Comparison of ENCODE assay signal across 1 cellular context in the genomic region with DNA sequence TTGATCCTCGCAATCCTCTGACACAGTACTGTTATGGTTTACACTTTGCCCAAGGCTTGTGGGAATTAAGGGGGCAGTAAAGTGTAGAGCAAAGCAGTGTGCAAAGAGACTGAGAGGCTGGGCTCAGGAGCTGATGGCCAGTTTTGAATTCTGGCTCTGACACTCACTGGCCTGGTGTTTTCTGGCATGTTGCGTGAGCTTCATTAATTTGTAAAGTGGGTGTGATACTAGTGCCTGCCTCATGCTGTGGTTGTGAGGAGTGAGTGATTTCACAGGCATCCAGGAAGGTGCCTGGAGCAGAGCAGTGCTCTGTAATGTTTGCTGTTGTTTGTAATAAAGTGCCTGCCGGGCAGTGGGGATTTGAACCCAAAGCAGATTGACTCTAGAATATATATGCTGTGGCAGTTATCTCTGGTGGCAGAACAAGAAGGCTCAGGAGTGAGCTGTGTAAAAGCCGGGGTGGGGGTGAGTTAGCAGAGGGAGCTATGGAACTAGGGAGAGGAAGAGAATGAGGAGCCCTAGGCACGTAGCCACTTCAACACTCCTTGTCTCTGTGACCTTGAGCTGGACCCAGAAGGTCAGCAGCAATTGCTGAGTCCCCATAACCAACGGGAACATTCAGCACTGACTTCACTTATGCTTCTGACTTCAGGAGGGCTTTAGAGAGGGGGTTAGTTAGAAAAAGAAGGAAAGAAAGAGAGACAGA.
TF ChIP-seq lines count a peak whose summit lies in the region.

No MANE protein-coding gene starts in this region.

TF ChIP-seq in HepG2, 621 proteins besides CTCF, POLR2A, EP300 and RAD21 (continued from another document):
- TF ChIP-seq, protein P1, sequence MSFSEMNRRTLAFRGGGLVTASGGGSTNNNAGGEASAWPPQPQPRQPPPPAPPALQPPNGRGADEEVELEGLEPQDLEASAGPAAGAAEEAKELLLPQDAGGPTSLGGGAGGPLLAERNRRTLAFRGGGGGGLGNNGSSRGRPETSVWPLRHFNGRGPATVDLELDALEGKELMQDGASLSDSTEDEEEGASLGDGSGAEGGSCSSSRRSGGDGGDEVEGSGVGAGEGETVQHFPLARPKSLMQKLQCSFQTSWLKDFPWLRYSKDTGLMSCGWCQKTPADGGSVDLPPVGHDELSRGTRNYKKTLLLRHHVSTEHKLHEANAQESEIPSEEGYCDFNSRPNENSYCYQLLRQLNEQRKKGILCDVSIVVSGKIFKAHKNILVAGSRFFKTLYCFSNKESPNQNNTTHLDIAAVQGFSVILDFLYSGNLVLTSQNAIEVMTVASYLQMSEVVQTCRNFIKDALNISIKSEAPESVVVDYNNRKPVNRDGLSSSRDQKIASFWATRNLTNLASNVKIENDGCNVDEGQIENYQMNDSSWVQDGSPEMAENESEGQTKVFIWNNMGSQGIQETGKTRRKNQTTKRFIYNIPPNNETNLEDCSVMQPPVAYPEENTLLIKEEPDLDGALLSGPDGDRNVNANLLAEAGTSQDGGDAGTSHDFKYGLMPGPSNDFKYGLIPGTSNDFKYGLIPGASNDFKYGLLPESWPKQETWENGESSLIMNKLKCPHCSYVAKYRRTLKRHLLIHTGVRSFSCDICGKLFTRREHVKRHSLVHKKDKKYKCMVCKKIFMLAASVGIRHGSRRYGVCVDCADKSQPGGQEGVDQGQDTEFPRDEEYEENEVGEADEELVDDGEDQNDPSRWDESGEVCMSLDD (CRISPR knock-in tag; IDR thresholded peaks at IDR 0.05; ENCODE audit: borderline replicate concordance), result no peak
TF ChIP-seq in HepG2: peak in this region for 0.
